23 cellular contexts compared by ENCODE assay signal in genomic region chr12:128800606-128801005, GRCh38. TPM values are rescaled to one million over a fixed set of nuclear protein-coding genes. Genes with fewer than 3 reads are reported as not detected.
DNase-seq lines count a peak whose midpoint lies in the region; ATAC-seq, FAIRE-seq and TF ChIP-seq lines count a peak whose summit lies in the region.
"Had no signal": no experiment of that assay in that cellular context is flagged by ENCODE, and none has a peak within 500 bp of the region (broad histone marks: within the 10 kb centered on the region; RNA-seq: fewer than 3 reads in every experiment).

No MANE protein-coding gene starts in this region.

- H3K4me2 ChIP-seq in BLaER1 (peak overlapping the region; percentile 16), astrocyte (ENCODE audit: low read length) (no peak overlapping the region)
- H3K4me2 ChIP-seq: KMS-11 had no signal

- H3K36me3 ChIP-seq in BLaER1 = peaks cover 79% of the 10 kb centered on the region
- H3K36me3 ChIP-seq in astrocyte (ENCODE audit: insufficient read depth, low read length) = peaks cover 23% of the 10 kb centered on the region
- H3K36me3 ChIP-seq in kidney (ENCODE audit: control insufficient read depth in 1 of 2, insufficient read depth in 2 of 2, low read length in 2 of 2) = peaks cover 23 to 41% of the 10 kb centered on the region in 2 donors
- H3K36me3 ChIP-seq in psoas muscle (ENCODE audit: insufficient read depth in 1 of 2, low read depth in 1 of 2) = peaks cover 6 to 50% of the 10 kb centered on the region in 2 donors
- peaks cover 0 to 3% of the 10 kb centered on the region in 2 donors for H3K36me3 ChIP-seq in prostate gland

- TF ChIP-seq CTCF in astrocyte (IDR thresholded peaks at IDR 0.05; ENCODE audit: insufficient read depth, low read depth, low read length) = no peak
- TF ChIP-seq CTCF in kidney (IDR thresholded peaks at IDR 0.05; ENCODE audit: borderline replicate concordance, extremely low read depth, insufficient read depth) = no peak
- TF ChIP-seq CTCF in psoas muscle (IDR thresholded peaks at IDR 0.05) = no peak
- no peak for TF ChIP-seq CTCF in MCF 10A (IDR thresholded peaks at IDR 0.05; ENCODE audit: unreplicated experiment)
- no peak for TF ChIP-seq CTCF in prostate gland (IDR thresholded peaks at IDR 0.05)

- TF ChIP-seq POLR2A in prostate gland (IDR thresholded peaks at IDR 0.05) = no peak

- FAIRE-seq in astrocyte (lab: Jason Lieb, UNC) (no peak), kidney (lab: Jason Lieb, UNC) (no peak)

- H3K27me3 Mint-ChIP-seq in astrocyte (ENCODE audit: low read depth, unreplicated experiment) (no peaks in the 10 kb centered on the region), MCF 10A (ENCODE audit: insufficient read depth, unreplicated experiment) (no peaks in the 10 kb centered on the region)

- POLR2A ChIA-PET in MCF 10A (lab: Yijun Ruan, JAX) = no interaction called here

- no peak overlapping the region for H3K27ac ChIP-seq in BLaER1
- peak overlapping the region; percentile 10 for H3K27ac ChIP-seq in astrocyte (ENCODE audit: low read depth, low read length)
- H3K27ac ChIP-seq in kidney (ENCODE audit: low read depth in 2 of 2, low read length in 2 of 2) = no peak overlapping the region
- peak overlapping the region; percentile 95 for H3K27ac ChIP-seq in psoas muscle
- H3K27ac ChIP-seq in prostate gland = no peak overlapping the region
- H3K27ac ChIP-seq: KMS-11, SJSA1 had no signal

- whole genome bisulfite sequencing in psoas muscle, 3 donors = 94 to 97% (median 96%) methylated on average over 14 of the region's 14 CpGs
- WGBS in prostate gland = 87% methylated on average over 14 of the region's 14 CpGs

- H2AFZ ChIP-seq in astrocyte (ENCODE audit: low read depth, low read length) = no peak overlapping the region

- DNase-seq in astrocyte (ENCODE audit: low read depth) (no peak), kidney (peak; percentile 41), psoas muscle (peak in 1 of 2 donors; percentile 34), D341Med (ENCODE audit: low spot score) (no peak), MCF 10A (ENCODE audit: unreplicated experiment) (no peak), prostate gland (ENCODE audit: low spot score) (no peak)
- DNase-seq: C1 segment of cervical spinal cord, DMS79, H7, HFFc6, MG63, NCI-H1048, NCI-H1436, NCI-H1930, NCI-H226, NCI-H524 had no signal

- ATAC-seq in psoas muscle (no peak), HG02763 (IDR thresholded peaks at IDR 0.05; ENCODE audit: unreplicated experiment) (no peak)
- ATAC-seq: Panc1 had no signal

- H3K27me3 ChIP-seq in BLaER1 (no peaks in the 10 kb centered on the region), astrocyte (ENCODE audit: insufficient read depth, low read length) (no peaks in the 10 kb centered on the region), psoas muscle (ENCODE audit: insufficient read depth in 3 of 3, low read length in 2 of 3) (no peaks in the 10 kb centered on the region), prostate gland (replicated peaks; ENCODE audit: insufficient read depth) (no peaks in the 10 kb centered on the region)
- H3K27me3 ChIP-seq: MG63, SJSA1 had no signal

- intact Hi-C loops in kidney (cut with DNase I) (no loop called here), psoas muscle (cut with DNase I) (no loop called here), MCF 10A (cut with micrococcal nuclease) (no loop called here), prostate gland (cut with DNase I) (no loop called here)

- H3K4me3 Mint-ChIP-seq in astrocyte (ENCODE audit: unreplicated experiment) = no peak overlapping the region
- H3K4me3 Mint-ChIP-seq in MCF 10A (ENCODE audit: unreplicated experiment) = no peak overlapping the region

- H3K4me1 Mint-ChIP-seq in astrocyte (ENCODE audit: low read depth, unreplicated experiment) = peaks cover 3% of the 10 kb centered on the region
- peaks cover 12% of the 10 kb centered on the region for H3K4me1 Mint-ChIP-seq in MCF 10A (ENCODE audit: insufficient read depth, unreplicated experiment)

- peaks cover 39% of the 10 kb centered on the region for H3K79me2 ChIP-seq in astrocyte (ENCODE audit: insufficient read depth, low read length)

- H4K20me1 ChIP-seq in BLaER1 = peaks cover 99% of the 10 kb centered on the region
- peaks cover 26% of the 10 kb centered on the region for H4K20me1 ChIP-seq in astrocyte (ENCODE audit: insufficient read depth, low read length)

- H3K9ac ChIP-seq in BLaER1 (no peak overlapping the region), astrocyte (ENCODE audit: low read length) (no peak overlapping the region), kidney (ENCODE audit: low read length in 2 of 2) (no peak overlapping the region)
- H3K9ac ChIP-seq: KMS-11 had no signal

- peaks cover 12% of the 10 kb centered on the region for H3K36me3 Mint-ChIP-seq in astrocyte (ENCODE audit: low read depth, unreplicated experiment)
- peaks cover 84% of the 10 kb centered on the region for H3K36me3 Mint-ChIP-seq in MCF 10A (ENCODE audit: insufficient read depth, unreplicated experiment)

- CTCF ChIA-PET in MCF 10A (lab: Yijun Ruan, JAX) = no interaction called here

- no peak overlapping the region for H3K27ac Mint-ChIP-seq in astrocyte (ENCODE audit: unreplicated experiment)
- H3K27ac Mint-ChIP-seq in MCF 10A (ENCODE audit: low read depth, unreplicated experiment) = no peak overlapping the region

- peaks cover 4% of the 10 kb centered on the region for H3K9me3 Mint-ChIP-seq in astrocyte (ENCODE audit: unreplicated experiment)
- no peaks in the 10 kb centered on the region for H3K9me3 Mint-ChIP-seq in MCF 10A (ENCODE audit: unreplicated experiment)
- H3K9me3 Mint-ChIP-seq: HFFc6 had no signal

- BruUV-seq in MCF 10A (replicated peaks; lab: Mats Ljungman, UMichigan) = no TSS peak

- H3K9me3 ChIP-seq in BLaER1 = peaks cover 9% of the 10 kb centered on the region; the same call in 1 of the 2 replicates
- no peaks in the 10 kb centered on the region for H3K9me3 ChIP-seq in astrocyte (ENCODE audit: insufficient read depth, low read depth, low read length)
- no peaks in the 10 kb centered on the region for H3K9me3 ChIP-seq in kidney (ENCODE audit: control insufficient read depth in 1 of 2, low read length in 2 of 2)
- H3K9me3 ChIP-seq in psoas muscle = no peaks in the 10 kb centered on the region
- H3K9me3 ChIP-seq in prostate gland = no peaks in the 10 kb centered on the region
- H3K9me3 ChIP-seq: SJSA1 had no signal

- no peak overlapping the region for H3K4me3 ChIP-seq in BLaER1
- no peak overlapping the region for H3K4me3 ChIP-seq in astrocyte (ENCODE audit: insufficient read depth, low read depth, low read length)
- H3K4me3 ChIP-seq in kidney (ENCODE audit: low read length in 2 of 2) = no peak overlapping the region
- H3K4me3 ChIP-seq in psoas muscle = no peak overlapping the region
- no peak overlapping the region for H3K4me3 ChIP-seq in prostate gland
- H3K4me3 ChIP-seq: MG63, SJSA1 had no signal

- H3K4me1 ChIP-seq in BLaER1 (peaks cover 74% of the 10 kb centered on the region), astrocyte (ENCODE audit: insufficient read depth, low read length) (peaks cover 35% of the 10 kb centered on the region), kidney (ENCODE audit: control insufficient read depth in 1 of 2, insufficient read depth in 1 of 2, low read depth in 1 of 2, low read length in 2 of 2) (no peaks in the 10 kb centered on the region), psoas muscle (peaks cover 70% of the 10 kb centered on the region), prostate gland (replicated peaks) (no peaks in the 10 kb centered on the region)

RNA-seq across cellular contexts. Expression of gene SLC15A4, which starts 23.2 kb away (rescaled TPM):
- total RNA-seq in astrocyte (11.9 and 12.4 TPM in 2 replicates), kidney (32.4 TPM), psoas muscle (10 to 100 TPM; 21.9 to 54.0 (median 31.9) TPM), MCF 10A (2022) (29.2 and 32.0 TPM in 2 replicates), prostate gland (10 to 100 TPM; 33.5 to 51.5 TPM)
- polyA plus RNA-seq in kidney (ENCODE audit: insufficient read depth, low read depth, low replicate concordance) (11.3 TPM), psoas muscle (10 to 100 TPM; 26.9 to 39.7 (median 30.2) TPM)

RNA-seq across cellular contexts. Expression of gene GLT1D1, which starts 52.7 kb away (rescaled TPM):
- total RNA-seq in astrocyte (0.14 and 0.16 TPM in 2 replicates), kidney (0.41 TPM), psoas muscle (1 to 10 TPM in 3 of 4 donors, under 1 TPM in 1; 0.32 to 3.1 (median 2.0) TPM), MCF 10A (2022) (not detected in 2 replicates), prostate gland (1 to 10 TPM in 1 of 2 donors, not detected in 1; 1.9 TPM)
- polyA plus RNA-seq in kidney (ENCODE audit: insufficient read depth, low read depth, low replicate concordance) (0.45 TPM), psoas muscle (under 1 TPM; 0.51 to 0.95 (median 0.60) TPM)
- total RNA-seq: A673, HFFc6, HT1080, SJSA1 had no signal

Comparison
In these comparisons a context has a peak if more than half of its experiments do, and no peak if none do; other contexts are left out.
1. H3K27ac ChIP-seq: peak in astrocyte (single experiment) and psoas muscle (single experiment); none in BLaER1 (single experiment), kidney (0 of 2) and prostate gland (0 of 2).